Comparison of ENCODE assay signal across 16 cellular contexts in genomic region chr9:133340256-133340655, GRCh38. TPM values are rescaled to one million over a fixed set of nuclear protein-coding genes. Genes with fewer than 3 reads are reported as not detected.
DNase-seq lines count a peak whose midpoint lies in the region; ATAC-seq and TF ChIP-seq lines count a peak whose summit lies in the region.
"Had no signal": no experiment of that assay in that cellular context is flagged by ENCODE, and none has a peak within 500 bp of the region (broad histone marks: within the 10 kb centered on the region; RNA-seq: fewer than 3 reads in every experiment).

No MANE protein-coding gene starts in this region.

- no peaks in the 10 kb centered on the region for H3K9me3 ChIP-seq in skeletal muscle tissue (ENCODE audit: control insufficient read depth in 3 of 3, low read length in 3 of 3)
- no peaks in the 10 kb centered on the region for H3K9me3 ChIP-seq in gastrocnemius medialis
- H3K9me3 ChIP-seq in SJCRH30 (replicated peaks) = no peaks in the 10 kb centered on the region
- H3K9me3 ChIP-seq: A549, breast epithelium had no signal

- POLR2A ChIA-PET in activated CD4-positive, alpha-beta T cell treated with anti-CD3 and anti-CD28 coated beads, Interleukin-2, amount 10 ng/mL, durations not matched to agents 7 days and 5 days (lab: Charles Lee) = no interaction called here

- intact Hi-C loops in gastrocnemius medialis (cut with DNase I; ENCODE audit: low total_unique reads) = loop anchor here (10.0 kb wide), 1 partner anchor 145 kb away; no protein-coding TSS in a partner anchor

- H3K36me3 ChIP-seq in skeletal muscle tissue (ENCODE audit: control insufficient read depth in 3 of 3, insufficient read depth in 3 of 3, low read length in 3 of 3) (peaks cover 53 to 57% (median 54%) of the 10 kb centered on the region in 3 donors), gastrocnemius medialis (peaks cover 0 to 55% of the 10 kb centered on the region in 2 donors), SJCRH30 (peaks cover 40% of the 10 kb centered on the region)

- in situ Hi-C loops in gastrocnemius medialis (cut with MboI; ENCODE audit: low sequenced_read_pairs in 4 of 4) = no loop called here

- H3K4me1 ChIP-seq in skeletal muscle tissue (ENCODE audit: control insufficient read depth in 3 of 3, insufficient read depth in 3 of 3, low read length in 3 of 3) (peaks cover 15 to 50% (median 15%) of the 10 kb centered on the region in 3 donors), gastrocnemius medialis (peaks cover 11 to 18% of the 10 kb centered on the region in 2 donors), SJCRH30 (peaks cover 11% of the 10 kb centered on the region)
- H3K4me1 ChIP-seq: breast epithelium had no signal

- TF ChIP-seq POLR2A in NB4 (IDR thresholded peaks at IDR 0.05; ENCODE audit: extremely low read depth, insufficient read length) (no peak), gastrocnemius medialis (IDR thresholded peaks at IDR 0.05) (no peak)

- no peak for DNase-seq in activated CD4-positive, alpha-beta T cell treated with anti-CD3 and anti-CD28 coated beads, Interleukin-2, amount 10 ng/mL, durations not matched to agents 7 days and 5 days
- no peak for DNase-seq in activated CD4-positive, alpha-beta T cell treated with anti-CD3 and anti-CD28 coated beads for 48 hours
- peak; percentile 68 for DNase-seq in NB4 (ENCODE audit: low read depth)
- DNase-seq in activated naive CD8-positive, alpha-beta T cell treated with anti-CD3 and anti-CD28 coated beads for 36 hours = no peak
- no peak for DNase-seq in NCI-H1105 treated with DMSO at 0.1 percent for 48 hours (lab: John Stamatoyannopoulos, UW)
- DNase-seq in gastrocnemius medialis = no peak
- DNase-seq in SJCRH30 = no peak
- DNase-seq: activated T-cell treated with anti-CD3 and anti-CD28 coated beads, Interleukin-2, amount 50 U/mL, for 48 hours; DMS53; NCI-H1436; NCI-H510A treated with DMSO at 0.1 percent for 48 hours; RPMI8226 had no signal

- no peaks in the 10 kb centered on the region for H3K27me3 Mint-ChIP-seq in activated CD4-positive, alpha-beta T cell treated with anti-CD3 and anti-CD28 coated beads, Interleukin-2, amount 10 ng/mL, durations not matched to agents 7 days and 5 days
- no peaks in the 10 kb centered on the region for H3K27me3 Mint-ChIP-seq in activated naive CD8-positive, alpha-beta T cell treated with anti-CD3 and anti-CD28 coated beads for 36 hours

- no peak overlapping the region for H3K4me3 Mint-ChIP-seq in activated CD4-positive, alpha-beta T cell treated with anti-CD3 and anti-CD28 coated beads, Interleukin-2, amount 10 ng/mL, durations not matched to agents 7 days and 5 days
- H3K4me3 Mint-ChIP-seq in activated naive CD8-positive, alpha-beta T cell treated with anti-CD3 and anti-CD28 coated beads for 36 hours = no peak overlapping the region

- H3K36me3 Mint-ChIP-seq in activated CD4-positive, alpha-beta T cell treated with anti-CD3 and anti-CD28 coated beads, Interleukin-2, amount 10 ng/mL, durations not matched to agents 7 days and 5 days (ENCODE audit: low read depth) = peaks cover 38% of the 10 kb centered on the region
- H3K36me3 Mint-ChIP-seq in activated naive CD8-positive, alpha-beta T cell treated with anti-CD3 and anti-CD28 coated beads for 36 hours = peaks cover 57% of the 10 kb centered on the region

- H3K4me1 Mint-ChIP-seq in activated CD4-positive, alpha-beta T cell treated with anti-CD3 and anti-CD28 coated beads, Interleukin-2, amount 10 ng/mL, durations not matched to agents 7 days and 5 days = peaks cover 43% of the 10 kb centered on the region
- H3K4me1 Mint-ChIP-seq in activated naive CD8-positive, alpha-beta T cell treated with anti-CD3 and anti-CD28 coated beads for 36 hours = peaks cover 28% of the 10 kb centered on the region

- no peak for ATAC-seq in gastrocnemius medialis
- ATAC-seq: A549 had no signal

- TF ChIP-seq CTCF in NB4 (IDR thresholded peaks at IDR 0.05; ENCODE audit: low read depth, low read length) = no peak
- TF ChIP-seq CTCF in gastrocnemius medialis (IDR thresholded peaks at IDR 0.05 in 4 of 5, conservative IDR thresholded peaks at IDR 0.05 in 1 of 5) = no peak

- H3K9me3 Mint-ChIP-seq in activated CD4-positive, alpha-beta T cell treated with anti-CD3 and anti-CD28 coated beads, Interleukin-2, amount 10 ng/mL, durations not matched to agents 7 days and 5 days = no peaks in the 10 kb centered on the region
- no peaks in the 10 kb centered on the region for H3K9me3 Mint-ChIP-seq in activated naive CD8-positive, alpha-beta T cell treated with anti-CD3 and anti-CD28 coated beads for 36 hours

- H3K27ac ChIP-seq in skeletal muscle tissue (ENCODE audit: low read depth, low read length) (peak overlapping the region; percentile 3), gastrocnemius medialis (no peak overlapping the region), SJCRH30 (no peak overlapping the region)
- H3K27ac ChIP-seq: A549, breast epithelium, VCaP had no signal

- H3K4me3 ChIP-seq in NB4 (ENCODE audit: low read depth, low read length) = no peak overlapping the region
- H3K4me3 ChIP-seq in skeletal muscle tissue (ENCODE audit: low read length in 3 of 3) = no peak overlapping the region
- H3K4me3 ChIP-seq in gastrocnemius medialis = no peak overlapping the region
- no peak overlapping the region for H3K4me3 ChIP-seq in SJCRH30
- H3K4me3 ChIP-seq: A549, breast epithelium had no signal

- H3K27me3 ChIP-seq in skeletal muscle tissue (ENCODE audit: control insufficient read depth in 3 of 3, insufficient read depth in 3 of 3, low read length in 3 of 3) (no peaks in the 10 kb centered on the region), gastrocnemius medialis (no peaks in the 10 kb centered on the region), SJCRH30 (no peaks in the 10 kb centered on the region)
- H3K27me3 ChIP-seq: breast epithelium had no signal

- H3K27ac Mint-ChIP-seq in activated CD4-positive, alpha-beta T cell treated with anti-CD3 and anti-CD28 coated beads, Interleukin-2, amount 10 ng/mL, durations not matched to agents 7 days and 5 days = peak overlapping the region; percentile 78
- peak overlapping the region; percentile 82 for H3K27ac Mint-ChIP-seq in activated naive CD8-positive, alpha-beta T cell treated with anti-CD3 and anti-CD28 coated beads for 36 hours

- CTCF ChIA-PET in activated CD4-positive, alpha-beta T cell treated with anti-CD3 and anti-CD28 coated beads, Interleukin-2, amount 10 ng/mL, durations not matched to agents 7 days and 5 days (lab: Charles Lee) = interaction anchor here (0.8 to 3.2 kb wide), 5 partner anchors 8 to 32 kb away, joined by 3 to 9 read pairs (median 4); partner anchors contain the start of genes MED22 and RPL7A

- H3K9ac ChIP-seq in skeletal muscle tissue (ENCODE audit: low read depth in 1 of 3, low read length in 3 of 3) = peak overlapping the region in 1 of 3 donors; percentile 50

RNA-seq across cellular contexts. Expression of gene SURF6, which starts 4.3 kb away (rescaled TPM):
- 10 to 100 TPM; 14.2 to 17.3 TPM for total RNA-seq in activated CD4-positive, alpha-beta T cell treated with anti-CD3 and anti-CD28 coated beads, Interleukin-2, amount 10 ng/mL, durations not matched to agents 7 days and 5 days
- 10 to 100 TPM; 31.8 to 33.0 TPM for total RNA-seq in activated naive CD8-positive, alpha-beta T cell treated with anti-CD3 and anti-CD28 coated beads for 36 hours
- total RNA-seq in skeletal muscle tissue = 7.8 TPM
- total RNA-seq in gastrocnemius medialis = 10 to 100 TPM; 13.4 to 34.2 (median 28.0) TPM
- 27.8 and 29.2 TPM in 2 replicates for total RNA-seq in SJCRH30 (2014; rRNA removed; shearing (Covaris generic))

RNA-seq across cellular contexts. Expression of gene MED22, which starts 7.7 kb away (rescaled TPM):
- total RNA-seq in activated CD4-positive, alpha-beta T cell treated with anti-CD3 and anti-CD28 coated beads, Interleukin-2, amount 10 ng/mL, durations not matched to agents 7 days and 5 days = 10 to 100 TPM; 25.6 to 27.2 TPM
- total RNA-seq in activated naive CD8-positive, alpha-beta T cell treated with anti-CD3 and anti-CD28 coated beads for 36 hours = 10 to 100 TPM; 42.3 to 45.2 TPM
- total RNA-seq in skeletal muscle tissue = 13.0 TPM
- total RNA-seq in gastrocnemius medialis = 10 to 100 TPM in 3 of 4 donors, 1 to 10 TPM in 1; 8.5 to 23.4 (median 13.0) TPM
- 60.2 and 71.8 TPM in 2 replicates for total RNA-seq in SJCRH30 (2014; rRNA removed; shearing (Covaris generic))

RNA-seq across cellular contexts. Expression of gene RPL7A, which starts 7.8 kb away (rescaled TPM):
- 1,000 to 10,000 TPM; 1,880 to 1,928 TPM for total RNA-seq in activated CD4-positive, alpha-beta T cell treated with anti-CD3 and anti-CD28 coated beads, Interleukin-2, amount 10 ng/mL, durations not matched to agents 7 days and 5 days
- 1,000 to 10,000 TPM; 3,142 to 3,195 TPM for total RNA-seq in activated naive CD8-positive, alpha-beta T cell treated with anti-CD3 and anti-CD28 coated beads for 36 hours
- 2,342 TPM for total RNA-seq in skeletal muscle tissue
- total RNA-seq in gastrocnemius medialis = 1,000 to 10,000 TPM; 1,001 to 1,630 (median 1,510) TPM
- total RNA-seq in SJCRH30 (2014; rRNA removed; shearing (Covaris generic)) = 3,575 and 3,860 TPM in 2 replicates

RNA-seq across cellular contexts. Expression of gene SURF1, which starts 16.0 kb away (rescaled TPM):
- total RNA-seq in activated CD4-positive, alpha-beta T cell treated with anti-CD3 and anti-CD28 coated beads, Interleukin-2, amount 10 ng/mL, durations not matched to agents 7 days and 5 days = 10 to 100 TPM; 39.4 to 48.9 TPM
- total RNA-seq in activated naive CD8-positive, alpha-beta T cell treated with anti-CD3 and anti-CD28 coated beads for 36 hours = 10 to 100 TPM; 25.4 to 26.6 TPM
- total RNA-seq in skeletal muscle tissue (24.5 TPM), gastrocnemius medialis (10 to 100 TPM; 33.8 to 68.9 (median 56.0) TPM)
- 19.0 and 19.3 TPM in 2 replicates for total RNA-seq in SJCRH30 (2014; rRNA removed; shearing (Covaris generic))

RNA-seq across cellular contexts. Expression of gene SURF2, which starts 16.1 kb away (rescaled TPM):
- 10 to 100 TPM; 14.8 to 16.0 TPM for total RNA-seq in activated CD4-positive, alpha-beta T cell treated with anti-CD3 and anti-CD28 coated beads, Interleukin-2, amount 10 ng/mL, durations not matched to agents 7 days and 5 days
- 10 to 100 TPM; 30.7 to 32.2 TPM for total RNA-seq in activated naive CD8-positive, alpha-beta T cell treated with anti-CD3 and anti-CD28 coated beads for 36 hours
- total RNA-seq in skeletal muscle tissue (12.5 TPM), gastrocnemius medialis (10 to 100 TPM; 14.3 to 26.4 (median 24.8) TPM)
- 34.7 and 36.2 TPM in 2 replicates for total RNA-seq in SJCRH30 (2014; rRNA removed; shearing (Covaris generic))
